Comparison of ENCODE assay signal across 8 cellular contexts in the genomic region with DNA sequence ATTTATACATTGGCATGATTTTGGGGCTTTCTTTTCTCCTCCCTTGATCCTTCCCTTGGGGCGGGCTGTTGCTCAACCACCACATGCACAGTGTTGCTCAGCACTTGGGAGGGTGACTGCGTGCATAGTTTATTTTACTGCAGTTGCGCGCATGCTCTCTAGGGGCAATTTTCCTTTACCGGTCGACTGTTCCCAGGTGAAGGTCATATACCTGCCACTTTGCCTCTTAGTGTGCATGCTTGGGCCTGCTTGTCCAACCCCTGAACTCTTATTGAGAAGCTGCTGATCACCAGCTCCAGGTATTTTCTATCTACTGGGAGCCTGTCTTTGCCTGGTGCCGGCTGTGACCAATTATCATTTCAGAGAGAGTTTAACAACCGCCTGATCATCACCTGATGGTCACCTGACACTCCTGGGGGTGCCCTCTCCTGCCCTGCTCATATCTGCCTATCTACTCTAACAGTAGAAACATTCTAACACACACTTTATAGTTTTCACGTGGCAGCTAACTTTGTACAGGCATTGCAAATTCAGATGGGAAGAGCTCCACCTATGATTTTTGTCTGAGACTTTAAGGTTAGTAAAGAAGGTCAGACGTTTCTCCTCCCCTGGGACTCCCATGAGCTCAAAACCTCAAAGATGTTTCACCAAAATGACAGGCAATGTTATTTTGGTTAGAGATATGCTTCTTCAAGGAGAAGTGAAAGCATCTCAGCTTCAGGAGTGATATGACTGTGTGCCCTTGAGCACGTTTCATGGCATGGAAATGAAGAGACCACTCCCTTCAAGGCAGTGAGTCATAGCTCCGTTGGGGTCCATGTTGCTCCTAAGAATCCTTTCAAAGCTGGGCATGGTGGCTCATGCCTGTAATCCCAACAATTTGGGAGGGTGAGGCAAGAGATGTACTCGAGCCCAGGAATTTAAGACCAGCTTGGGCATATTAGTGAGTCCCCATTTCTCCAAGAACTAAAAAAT.
DNase-seq lines count a peak whose midpoint lies in the region; ATAC-seq and TF ChIP-seq lines count a peak whose summit lies in the region.

No MANE protein-coding gene starts in this region.

- H3K27me3 Mint-ChIP-seq in nephron progenitor cell (ENCODE audit: low read depth, poor library complexity), result peaks cover 14% of the 10 kb centered on the region

- peak overlapping the region; percentile 63 for H2AFZ ChIP-seq in SU-DHL-6 (ENCODE audit: low read depth, low read length, severe bottlenecking)

- H3K9me3 Mint-ChIP-seq in nephron progenitor cell, result peaks cover 14% of the 10 kb centered on the region

- no peak overlapping the region for H3K4me3 Mint-ChIP-seq in nephron progenitor cell

- H3K9me2 ChIP-seq in SU-DHL-6 (replicated peaks; ENCODE audit: insufficient read depth, low read length), result no peaks in the 10 kb centered on the region

- no peaks in the 10 kb centered on the region for H3K27me3 ChIP-seq in SU-DHL-6 (ENCODE audit: low read length)

- peak overlapping the region; percentile 94 for H3K27ac ChIP-seq in SU-DHL-6 (ENCODE audit: low read depth, low read length)

- H3K79me2 ChIP-seq in SU-DHL-6 (ENCODE audit: insufficient read depth, low read length), result no peaks in the 10 kb centered on the region

- H3K9me3 ChIP-seq in SU-DHL-6 (ENCODE audit: insufficient read depth, low read length), result no peaks in the 10 kb centered on the region

- peaks cover 47% of the 10 kb centered on the region for H3K4me1 Mint-ChIP-seq in nephron progenitor cell

- no peaks in the 10 kb centered on the region for H4K20me1 ChIP-seq in SU-DHL-6 (ENCODE audit: low read depth, low read length)

- peak overlapping the region; percentile 11 for H3K4me3 ChIP-seq in SU-DHL-6 (ENCODE audit: insufficient read depth, low read length, poor library complexity, severe bottlenecking)

- peak overlapping the region; percentile 53 for H3K9ac ChIP-seq in SU-DHL-6 (ENCODE audit: low read length)

- DNase-seq in EL (peak; percentile 55), GM19238 (ENCODE audit: insufficient read length, low spot score) (peak; percentile 46), nephron progenitor cell (no peak), NCI-H2107 treated with DMSO at 0.1 percent for 48 hours (lab: John Stamatoyannopoulos, UW; ENCODE audit: unreplicated experiment) (no peak), NCI-H2196 treated with DMSO at 0.1 percent for 48 hours (lab: John Stamatoyannopoulos, UW; ENCODE audit: unreplicated experiment) (no peak), NCI-H526 (lab: John Stamatoyannopoulos, UW) (no peak)

- H3F3A ChIP-seq in SU-DHL-6 (ENCODE audit: insufficient read depth), result peaks cover 45% of the 10 kb centered on the region

- peak; percentile 81 for ATAC-seq in HG03097 (IDR thresholded peaks at IDR 0.05; ENCODE audit: low FRiP score, unreplicated experiment)

- no peaks in the 10 kb centered on the region for H3K36me3 ChIP-seq in SU-DHL-6 (ENCODE audit: low read length)

- TF ChIP-seq CTCF in SU-DHL-6 (IDR thresholded peaks at IDR 0.05; ENCODE audit: insufficient read depth, low read length, poor library complexity, severe bottlenecking) (no peak), nephron progenitor cell (IDR thresholded peaks at IDR 0.05) (no peak)

- H3K27ac Mint-ChIP-seq in nephron progenitor cell, result peak overlapping the region; percentile 75

- peaks cover 8% of the 10 kb centered on the region for H3K36me3 Mint-ChIP-seq in nephron progenitor cell (ENCODE audit: low read depth)

- peak overlapping the region; percentile 65 for H3K4me2 ChIP-seq in SU-DHL-6 (ENCODE audit: low read depth, low read length, poor library complexity, severe bottlenecking)

Comparison
In these comparisons a context has a peak if more than half of its experiments do, and no peak if none do; other contexts are left out.
1. DNase-seq: peak in EL (single experiment) and GM19238 (single experiment); none in nephron progenitor cell (single experiment), NCI-H2107 treated with DMSO at 0.1 percent for 48 hours (single experiment), NCI-H2196 treated with DMSO at 0.1 percent for 48 hours (single experiment) and NCI-H526 (0 of 2).